24 cellular contexts compared by ENCODE assay signal in the genomic region with DNA sequence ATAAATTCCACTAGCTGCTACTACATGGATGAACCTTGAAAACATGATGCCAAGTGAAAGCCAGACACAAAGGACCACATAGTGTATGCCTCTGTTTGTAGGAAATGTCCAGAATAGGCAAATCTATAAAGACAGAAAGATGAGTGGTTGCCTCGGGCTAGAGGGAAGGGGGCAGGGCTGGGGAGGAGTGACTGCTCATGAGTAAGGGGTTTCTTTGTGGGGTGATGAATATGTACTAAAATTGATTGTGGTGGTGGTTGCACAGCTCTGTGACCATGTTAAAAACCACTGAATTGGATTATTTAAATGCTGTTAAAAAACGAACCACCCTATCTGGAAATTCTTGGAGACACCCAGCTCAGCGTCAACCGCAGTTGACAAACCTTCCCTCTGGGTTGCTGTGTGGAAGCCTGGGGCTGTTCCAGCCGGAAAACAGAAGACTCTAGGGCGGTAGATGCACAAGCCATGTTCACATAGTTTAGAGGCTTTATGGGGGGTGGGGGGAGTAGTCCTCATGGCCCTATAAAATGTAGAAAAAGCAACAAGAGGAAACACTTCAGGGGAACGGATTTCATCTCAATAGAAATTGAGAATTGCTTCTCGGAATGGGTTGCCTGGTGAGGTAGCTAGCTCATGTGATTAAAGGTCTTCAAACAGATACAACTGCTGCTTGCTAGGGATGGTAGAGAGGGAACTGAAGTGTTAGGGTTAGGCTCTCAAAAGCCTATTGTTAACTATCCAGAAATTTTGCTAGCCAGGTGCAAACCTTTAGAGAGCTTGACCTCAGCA. TPM values are rescaled to one million over a fixed set of nuclear protein-coding genes. Genes with fewer than 3 reads are reported as not detected.
A peak's percentile ranks its signal among the peaks of the same experiment; 100 is the strongest.
DNase-seq lines count a peak whose midpoint lies in the region; TF ChIP-seq lines count a peak whose summit lies in the region.
"Had no signal": no experiment of that assay in that cellular context is flagged by ENCODE, and none has a peak within 500 bp of the region (broad histone marks: within the 10 kb centered on the region; RNA-seq: fewer than 3 reads in every experiment).

No MANE protein-coding gene starts in this region.

- H3K9me3 Mint-ChIP-seq in CD8-positive, alpha-beta memory T cell, result no peaks in the 10 kb centered on the region
- H3K9me3 Mint-ChIP-seq: naive B cell had no signal

- POLR2A ChIA-PET in CD8-positive, alpha-beta memory T cell (lab: Charles Lee), result no interaction called here

- TF ChIP-seq CTCF in ascending aorta (IDR thresholded peaks at IDR 0.05), result no peak
- no peak for TF ChIP-seq CTCF in osteoblast (IDR thresholded peaks at IDR 0.05; ENCODE audit: extremely low read depth, low read depth, low read length)

- H3K27ac ChIP-seq in CD8-positive, alpha-beta memory T cell (ENCODE audit: low read depth, low read length), result no peak overlapping the region
- H3K27ac ChIP-seq in ascending aorta (peak overlapping the region; percentile 41 to 54), osteoblast (ENCODE audit: low read depth, low read length) (no peak overlapping the region)
- H3K27ac ChIP-seq: C4-2B, colonic mucosa, epithelial cell of prostate had no signal

- H3K9me3 ChIP-seq in CD8-positive, alpha-beta memory T cell (ENCODE audit: low read length), result no peaks in the 10 kb centered on the region
- H3K9me3 ChIP-seq in ascending aorta (no peaks in the 10 kb centered on the region), osteoblast (ENCODE audit: low read depth, low read length) (no peaks in the 10 kb centered on the region)
- H3K9me3 ChIP-seq: colonic mucosa, left lung, spleen, transverse colon had no signal

- peaks cover 50% of the 10 kb centered on the region for H3K79me2 ChIP-seq in osteoblast (ENCODE audit: insufficient read depth, low read length)

- H3K4me1 ChIP-seq in CD8-positive, alpha-beta memory T cell (ENCODE audit: insufficient read depth, low read length), result peaks cover 33% of the 10 kb centered on the region
- H3K4me1 ChIP-seq in ascending aorta (peaks cover 9 to 18% of the 10 kb centered on the region in 2 donors), osteoblast (ENCODE audit: insufficient read depth, low read length) (peaks cover 32% of the 10 kb centered on the region)

- H3K36me3 ChIP-seq in CD8-positive, alpha-beta memory T cell (ENCODE audit: insufficient read depth, low read length), result no peaks in the 10 kb centered on the region
- H3K36me3 ChIP-seq in ascending aorta, result no peaks in the 10 kb centered on the region
- H3K36me3 ChIP-seq in osteoblast (ENCODE audit: insufficient read depth, low read length), result no peaks in the 10 kb centered on the region
- H3K36me3 ChIP-seq: colonic mucosa, left lung, spleen, transverse colon had no signal

- no peak overlapping the region for H3K4me3 ChIP-seq in CD8-positive, alpha-beta memory T cell (ENCODE audit: low read length)
- H3K4me3 ChIP-seq in ascending aorta (no peak overlapping the region), osteoblast (ENCODE audit: insufficient read depth, low read length) (no peak overlapping the region)
- H3K4me3 ChIP-seq: colonic mucosa, left lung, spleen, transverse colon had no signal

- peaks cover 3% of the 10 kb centered on the region for H4K20me1 ChIP-seq in osteoblast (ENCODE audit: insufficient read depth, low read length)

- H3K4me2 ChIP-seq in osteoblast (ENCODE audit: insufficient read depth, low read length), result peak overlapping the region; percentile 10

- H2AFZ ChIP-seq in osteoblast (ENCODE audit: low read length), result no peak overlapping the region

- no peaks in the 10 kb centered on the region for H3K27me3 ChIP-seq in CD8-positive, alpha-beta memory T cell (ENCODE audit: insufficient read depth, low read length, poor library complexity, severe bottlenecking)
- H3K27me3 ChIP-seq in ascending aorta, result no peaks in the 10 kb centered on the region
- no peaks in the 10 kb centered on the region for H3K27me3 ChIP-seq in osteoblast (ENCODE audit: insufficient read depth, low read length)
- H3K27me3 ChIP-seq: colonic mucosa, left lung, spleen, transverse colon had no signal

- peaks cover 0 to 3% (median 3%) of the 10 kb centered on the region in 3 donors for H3K36me3 Mint-ChIP-seq in CD8-positive, alpha-beta memory T cell
- H3K36me3 Mint-ChIP-seq: naive B cell had no signal

- H3K4me1 Mint-ChIP-seq in CD8-positive, alpha-beta memory T cell, result peaks cover 37 to 78% (median 58%) of the 10 kb centered on the region in 3 donors

- peak overlapping the region in 1 of 7 donors; percentile 4 for H3K4me3 Mint-ChIP-seq in CD8-positive, alpha-beta memory T cell
- H3K4me3 Mint-ChIP-seq: naive B cell had no signal

- DNase-seq in CD8-positive, alpha-beta memory T cell, result no peak
- peak; percentile 26 for DNase-seq in NCI-H2029 (lab: John Stamatoyannopoulos, UW)
- DNase-seq in ascending aorta (ENCODE audit: low spot score in 2 of 2), result no peak
- DNase-seq in osteoblast (ENCODE audit: insufficient read length, low spot score, missing footprints), result no peak
- no peak for DNase-seq in NCI-H226
- no peak for DNase-seq in stimulated activated naive CD4-positive, alpha-beta T cell (lab: John Stamatoyannopoulos, UW)
- no peak for DNase-seq in NCI-H2081 treated with DMSO at 0.1 percent for 48 hours (lab: John Stamatoyannopoulos, UW)
- DNase-seq: activated CD4-positive, alpha-beta T cell treated with anti-CD3 and anti-CD28 coated beads for 4 hours; activated naive CD4-positive, alpha-beta T cell treated with Interleukin-2 at 50 U/mL for 16 hours; activated T-cell treated with anti-CD3 and anti-CD28 coated beads, Interleukin-2, amount 50 U/mL, for 48 hours; amniotic stem cell; colonic mucosa; effector CD8-positive, alpha-beta T cell; Karpas-422; left lung; naive B cell; NCI-H345; NCI-H748 treated with DMSO at 0.1 percent for 48 hours; retina; spleen; T-helper 2 cell; transverse colon had no signal

- H3K27ac Mint-ChIP-seq in CD8-positive, alpha-beta memory T cell, result peak overlapping the region in 7 of 8 donors; percentile 2 to 66 (median 50)

- H3K27me3 Mint-ChIP-seq in CD8-positive, alpha-beta memory T cell, result peaks cover 0 to 2% of the 10 kb centered on the region in 2 donors
- H3K27me3 Mint-ChIP-seq: naive B cell had no signal

- CTCF ChIA-PET in CD8-positive, alpha-beta memory T cell (lab: Charles Lee), result interaction anchor here (0.6 to 3.1 kb wide), 4 partner anchors 8 to 584 kb away, joined by 4 to 8 read pairs (median 5); partner anchors contain the start of gene RIN3

- intact Hi-C loops in ascending aorta (cut with DNase I), result no loop called here

RNA-seq across cellular contexts. Expression of gene RIN3, which starts 29.4 kb away (rescaled TPM):
- 10 to 100 TPM; 46.0 to 47.4 TPM for total RNA-seq in CD8-positive, alpha-beta memory T cell
- polyA plus RNA-seq in CD8-positive, alpha-beta memory T cell, result 31.9 TPM
- total RNA-seq in ascending aorta (30.3 TPM), osteoblast (7.6 and 10.3 TPM in 2 replicates)

Comparison
In these comparisons a context has a peak if more than half of its experiments do, and no peak if none do; other contexts are left out.
1. H3K27ac ChIP-seq: peak in ascending aorta (2 of 2); none in CD8-positive, alpha-beta memory T cell (single experiment) and osteoblast (single experiment).